In genomic region chr20:33650753-33651561, GRCh38 we compare ENCODE assay signal across 15 cellular contexts. TPM values are rescaled to one million over a fixed set of nuclear protein-coding genes. Genes with fewer than 3 reads are reported as not detected.
A peak's percentile ranks its signal among the peaks of the same experiment; 100 is the strongest.
DNase-seq lines count a peak whose midpoint lies in the region; ATAC-seq and TF ChIP-seq lines count a peak whose summit lies in the region.
"Had no signal": no experiment of that assay in that cellular context is flagged by ENCODE, and none has a peak within 500 bp of the region (broad histone marks: within the 10 kb centered on the region; RNA-seq: fewer than 3 reads in every experiment).

No MANE protein-coding gene starts in this region.

- H3K27me3 ChIP-seq in dorsolateral prefrontal cortex, result no peaks in the 10 kb centered on the region

- intact Hi-C loops in mucosa of descending colon (cut with DNase I, micrococcal nuclease) (loop anchor here (10.0 kb wide), 1 partner anchor 186 kb away; no protein-coding TSS in a partner anchor), dorsolateral prefrontal cortex (cut with DNase I) (loop anchor here in 1 of 2 donors (5.0 to 10.0 kb wide), 2 partner anchors 194 to 256 kb away; no protein-coding TSS in a partner anchor)

- H3K9me3 ChIP-seq in mucosa of descending colon, result no peaks in the 10 kb centered on the region

- peaks cover 50% of the 10 kb centered on the region for H3K4me1 ChIP-seq in mucosa of descending colon (ENCODE audit: low read depth)

- ATAC-seq in mucosa of descending colon, result peak; percentile 47
- ATAC-seq in GM18511 (IDR thresholded peaks at IDR 0.05; ENCODE audit: unreplicated experiment), result no peak
- ATAC-seq in HG02763 (IDR thresholded peaks at IDR 0.05; ENCODE audit: unreplicated experiment), result no peak
- ATAC-seq: HCT116 had no signal

- no peak overlapping the region for H3K27ac ChIP-seq in dorsolateral prefrontal cortex

- TF ChIP-seq CTCF in mucosa of descending colon (IDR thresholded peaks at IDR 0.05) (no peak), dorsolateral prefrontal cortex (IDR thresholded peaks at IDR 0.05 in 54 of 56, conservative IDR thresholded peaks at IDR 0.05 in 2 of 56; ENCODE audit: low read depth in 1 of 56, partially characterized antibody in 56 of 56) (no peak)

- H3K4me3 ChIP-seq in mucosa of descending colon (no peak overlapping the region), dorsolateral prefrontal cortex (no peak overlapping the region)

- DNase-seq in COLO668 (lab: John Stamatoyannopoulos, UW; ENCODE audit: unreplicated experiment) (peak; percentile 45), HPDE6-E6E7 (ENCODE audit: extremely low spot score) (peak; percentile 89), SK-N-DZ (ENCODE audit: low spot score) (peak; percentile 30), mucosa of descending colon (peak; percentile 55 to 71 (median 61)), dorsolateral prefrontal cortex (no peak), pons (ENCODE audit: low spot score) (no peak)
- DNase-seq: cortex of kidney; IMR-90; NCI-H1930; Right ventricle myocardium superior; stimulated activated CD4-positive, alpha-beta T cell treated with anti-CD3 and anti-CD28 coated beads, Interleukin-4, amount 100 ng/mL, for 4 hours had no signal

- H3K36me3 ChIP-seq in mucosa of descending colon (ENCODE audit: low read depth), result no peaks in the 10 kb centered on the region

RNA-seq across cellular contexts. Expression of gene C20orf144, which starts 11.2 kb away (rescaled TPM):
- 0.09 and 0.85 TPM in 2 replicates for polyA plus RNA-seq in SK-N-DZ (2014; cell fraction: cytosol; rRNA removed)
- polyA plus RNA-seq in SK-N-DZ (2014; cell fraction: nucleus; rRNA removed), result not detected in 2 replicates
- total RNA-seq in mucosa of descending colon, result under 1 TPM in 1 of 3 donors, not detected in 2; 0.24 TPM
- total RNA-seq in dorsolateral prefrontal cortex, result under 1 TPM in 34 of 120 experiments, not detected in 86; 0.19 to 0.98 (median 0.29) TPM
- total RNA-seq: Right ventricle myocardium superior had no signal
- polyA plus RNA-seq: CD14-positive monocyte had no signal

RNA-seq across cellular contexts. Expression of gene ACTL10, which starts 15.8 kb away (rescaled TPM):
- polyA plus RNA-seq in SK-N-DZ (2014; cell fraction: cytosol; rRNA removed), result 0.80 and 1.2 TPM in 2 replicates
- 0.43 and 0.94 TPM in 2 replicates for polyA plus RNA-seq in SK-N-DZ (2014; cell fraction: nucleus; rRNA removed)
- total RNA-seq in mucosa of descending colon, result 1 to 10 TPM; 1.7 to 4.2 (median 2.4) TPM
- total RNA-seq in dorsolateral prefrontal cortex, result 1 to 10 TPM in 1 of 120 experiments, under 1 TPM in 82, not detected in 37; 0.20 to 1.3 (median 0.39) TPM

RNA-seq across cellular contexts. Expression of gene NECAB3, which starts 23.3 kb away (rescaled TPM):
- polyA plus RNA-seq in SK-N-DZ (2014; cell fraction: cytosol; rRNA removed), result 83.8 and 101 TPM in 2 replicates
- 281 and 314 TPM in 2 replicates for polyA plus RNA-seq in SK-N-DZ (2014; cell fraction: nucleus; rRNA removed)
- 10 to 100 TPM; 50.7 to 55.7 (median 51.7) TPM for total RNA-seq in mucosa of descending colon
- 100 to 1,000 TPM in 2 of 120 experiments, 10 to 100 TPM in 118; 40.0 to 107 (median 69.5) TPM for total RNA-seq in dorsolateral prefrontal cortex

RNA-seq across cellular contexts. Expression of gene E2F1, which starts 35.2 kb away (rescaled TPM):
- polyA plus RNA-seq in SK-N-DZ (2014; cell fraction: cytosol; rRNA removed), result 217 and 226 TPM in 2 replicates
- polyA plus RNA-seq in SK-N-DZ (2014; cell fraction: nucleus; rRNA removed), result 524 and 528 TPM in 2 replicates
- total RNA-seq in mucosa of descending colon (1 to 10 TPM; 3.6 to 8.2 (median 4.1) TPM), dorsolateral prefrontal cortex (10 to 100 TPM in 17 of 120 experiments, 1 to 10 TPM in 103; 5.2 to 12.7 (median 8.2) TPM)

Comparison
In these comparisons a context has a peak if more than half of its experiments do, and no peak if none do; other contexts are left out.
1. DNase-seq: peak in COLO668 (single experiment), HPDE6-E6E7 (single experiment), SK-N-DZ (single experiment) and mucosa of descending colon (3 of 3); none in dorsolateral prefrontal cortex (0 of 10) and pons (single experiment).